ENCODE assay signal across 12 cellular contexts in the genomic region with DNA sequence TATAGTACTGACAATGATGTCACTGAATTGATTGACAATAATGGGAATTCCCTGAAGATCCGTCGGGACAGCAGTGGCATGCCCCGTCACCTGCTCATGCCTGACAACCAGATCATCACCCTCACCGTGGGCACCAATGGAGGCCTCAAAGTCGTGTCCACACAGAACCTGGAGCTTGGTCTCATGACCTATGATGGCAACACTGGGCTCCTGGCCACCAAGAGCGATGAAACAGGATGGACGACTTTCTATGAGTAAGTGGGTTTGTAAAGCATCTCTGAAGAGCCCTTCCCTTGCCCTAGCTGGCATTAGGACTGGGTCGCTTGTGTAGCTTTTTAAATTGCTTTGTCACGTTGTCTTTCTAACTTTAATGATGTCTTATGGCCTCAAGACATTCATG.
DNase-seq lines count a peak whose midpoint lies in the region; ATAC-seq and TF ChIP-seq lines count a peak whose summit lies in the region.
"Had no signal": no experiment of that assay in that cellular context is flagged by ENCODE, and none has a peak within 500 bp of the region (broad histone marks: within the 10 kb centered on the region; RNA-seq: fewer than 3 reads in every experiment).

No MANE protein-coding gene starts in this region.

- no peaks in the 10 kb centered on the region for H3F3A ChIP-seq in GM23338 (replicated peaks; ENCODE audit: low read depth)
- no peaks in the 10 kb centered on the region for H3F3A ChIP-seq in PC-3 (ENCODE audit: low read length, unreplicated experiment)

- H3K4me1 Mint-ChIP-seq in GM23338 (peaks cover 24% of the 10 kb centered on the region), natural killer cell (peaks cover 10 to 12% of the 10 kb centered on the region in 2 donors)
- peaks cover 1% of the 10 kb centered on the region for H3K4me1 Mint-ChIP-seq in CD8-positive, alpha-beta T cell (ENCODE audit: low read depth)

- H3K4me2 ChIP-seq in DND-41 (ENCODE audit: insufficient read depth, low read length) (no peak overlapping the region), GM23338 (peak overlapping the region; percentile 13; the same call in 1 of the 2 replicates), PC-3 (ENCODE audit: low read length) (no peak overlapping the region)

- H3K27ac ChIP-seq in DND-41 (ENCODE audit: low read length) (no peak overlapping the region), GM23338 (ENCODE audit: low read depth) (no peak overlapping the region), PC-3 (ENCODE audit: low read length) (no peak overlapping the region)
- no peak overlapping the region for H3K27ac ChIP-seq in CD8-positive, alpha-beta T cell (ENCODE audit: low read depth, low read length)

- intact Hi-C loops in PC-3 (cut with micrococcal nuclease): loop anchor here (1.0 kb wide), 1 partner anchor 104 kb away; no protein-coding TSS in a partner anchor
- intact Hi-C loops in natural killer cell (cut with micrococcal nuclease): no loop called here
- intact Hi-C loops in CD8-positive, alpha-beta T cell (cut with DNase I, micrococcal nuclease): loop anchor here in 1 of 2 experiments (5.0 kb wide), 1 partner anchor 496 kb away; no protein-coding TSS in a partner anchor

- BruUV-seq in PC-3 (replicated peaks; lab: Mats Ljungman, UMichigan): no TSS peak

- no peaks in the 10 kb centered on the region for H4K20me1 ChIP-seq in DND-41 (ENCODE audit: insufficient read depth, low read length)
- H4K20me1 ChIP-seq in GM23338 (replicated peaks; ENCODE audit: insufficient read depth): no peaks in the 10 kb centered on the region
- no peaks in the 10 kb centered on the region for H4K20me1 ChIP-seq in PC-3 (ENCODE audit: low read length)

- H3K27ac Mint-ChIP-seq in GM23338 (no peak overlapping the region), natural killer cell (no peak overlapping the region)
- H3K27ac Mint-ChIP-seq in CD8-positive, alpha-beta T cell: no peak overlapping the region
- H3K27ac Mint-ChIP-seq: B cell; CD4-positive, alpha-beta T cell had no signal

- H3K9me2 ChIP-seq in GM23338 (ENCODE audit: insufficient read depth) (no peaks in the 10 kb centered on the region; the same call in 1 of the 2 replicates), PC-3 (replicated peaks; ENCODE audit: low read length) (no peaks in the 10 kb centered on the region)

- no peaks in the 10 kb centered on the region for H3K36me3 ChIP-seq in DND-41 (ENCODE audit: insufficient read depth, low read length)
- H3K36me3 ChIP-seq in GM23338 (ENCODE audit: insufficient read depth): no peaks in the 10 kb centered on the region
- no peaks in the 10 kb centered on the region for H3K36me3 ChIP-seq in PC-3 (ENCODE audit: low read depth, low read length)
- H3K36me3 ChIP-seq in CD8-positive, alpha-beta T cell (ENCODE audit: insufficient read depth, low read length): no peaks in the 10 kb centered on the region

- no peak overlapping the region for H3K4me3 ChIP-seq in DND-41 (ENCODE audit: low read depth in 1 of 2, low read length in 2 of 2)
- no peak overlapping the region for H3K4me3 ChIP-seq in GM23338
- H3K4me3 ChIP-seq in PC-3 (ENCODE audit: low read length): no peak overlapping the region
- no peak overlapping the region for H3K4me3 ChIP-seq in CD8-positive, alpha-beta T cell (ENCODE audit: low read depth, low read length)

- H3K9me3 Mint-ChIP-seq in GM23338 (no peaks in the 10 kb centered on the region), natural killer cell (no peaks in the 10 kb centered on the region)
- no peaks in the 10 kb centered on the region for H3K9me3 Mint-ChIP-seq in CD8-positive, alpha-beta T cell
- H3K9me3 Mint-ChIP-seq: CD4-positive, alpha-beta T cell; H9 had no signal

- ATAC-seq in DND-41 (ENCODE audit: insufficient read depth, low read depth): no peak
- no peak for ATAC-seq in GM23338
- no peak for ATAC-seq in PC-3
- peak; percentile 77 for ATAC-seq in esophagus mucosa
- no peak for ATAC-seq in natural killer cell
- ATAC-seq in CD8-positive, alpha-beta T cell: no peak

- peaks cover 12% of the 10 kb centered on the region for H3K27me3 ChIP-seq in DND-41 (ENCODE audit: insufficient read depth, low read length, poor library complexity)
- H3K27me3 ChIP-seq in GM23338 (ENCODE audit: insufficient read depth): no peaks in the 10 kb centered on the region
- peaks cover 66% of the 10 kb centered on the region for H3K27me3 ChIP-seq in PC-3 (ENCODE audit: low read length)
- H3K27me3 ChIP-seq in CD8-positive, alpha-beta T cell (ENCODE audit: insufficient read depth, low read length): no peaks in the 10 kb centered on the region

- H3K9ac ChIP-seq in DND-41 (ENCODE audit: low read depth, low read length): no peak overlapping the region
- no peak overlapping the region for H3K9ac ChIP-seq in PC-3 (ENCODE audit: low read length)

- H3K79me2 ChIP-seq in DND-41 (ENCODE audit: insufficient read depth, low read length): no peaks in the 10 kb centered on the region
- H3K79me2 ChIP-seq in GM23338 (replicated peaks; ENCODE audit: insufficient read depth): no peaks in the 10 kb centered on the region
- H3K79me2 ChIP-seq in PC-3 (ENCODE audit: low read length): no peaks in the 10 kb centered on the region

- H3K4me3 Mint-ChIP-seq in GM23338 (no peak overlapping the region), natural killer cell (no peak overlapping the region)
- H3K4me3 Mint-ChIP-seq in CD8-positive, alpha-beta T cell: no peak overlapping the region
- H3K4me3 Mint-ChIP-seq: B cell; CD4-positive, alpha-beta T cell; H9 had no signal

- CTCF ChIA-PET in PC-3 (lab: Charles Lee): no interaction called here
- CTCF ChIA-PET in CD8-positive, alpha-beta T cell (lab: Charles Lee): interaction anchor here (1.3 to 2.3 kb wide), 5 partner anchors 10 to 42 kb away, joined by 3 to 10 read pairs (median 4); no protein-coding TSS in a partner anchor

- POLR2A ChIA-PET in PC-3 (lab: Charles Lee; ENCODE audit: unreplicated experiment): no interaction called here
- POLR2A ChIA-PET in CD8-positive, alpha-beta T cell (lab: Charles Lee): no interaction called here

- H3K36me3 Mint-ChIP-seq in GM23338 (ENCODE audit: low read depth) (no peaks in the 10 kb centered on the region), natural killer cell (no peaks in the 10 kb centered on the region)
- no peaks in the 10 kb centered on the region for H3K36me3 Mint-ChIP-seq in CD8-positive, alpha-beta T cell

- H3K9me3 ChIP-seq in DND-41 (ENCODE audit: insufficient read depth, low read length, severe bottlenecking): no peaks in the 10 kb centered on the region
- H3K9me3 ChIP-seq in PC-3 (ENCODE audit: low read length): no peaks in the 10 kb centered on the region
- no peaks in the 10 kb centered on the region for H3K9me3 ChIP-seq in CD8-positive, alpha-beta T cell (ENCODE audit: low read length)

- peaks cover 11% of the 10 kb centered on the region for H3K27me3 Mint-ChIP-seq in GM23338 (ENCODE audit: insufficient read depth, low read depth, poor library complexity)
- H3K27me3 Mint-ChIP-seq in natural killer cell (ENCODE audit: low read depth in 2 of 2): peaks cover 4 to 8% of the 10 kb centered on the region in 2 donors
- H3K27me3 Mint-ChIP-seq in CD8-positive, alpha-beta T cell (ENCODE audit: low read depth): no peaks in the 10 kb centered on the region
- H3K27me3 Mint-ChIP-seq: CD4-positive, alpha-beta T cell had no signal

- peaks cover 8% of the 10 kb centered on the region; the same call in 1 of the 2 replicates for H3K4me1 ChIP-seq in DND-41 (ENCODE audit: insufficient read depth, low read length)
- peaks cover 21% of the 10 kb centered on the region for H3K4me1 ChIP-seq in GM23338 (ENCODE audit: insufficient read depth)
- H3K4me1 ChIP-seq in PC-3 (ENCODE audit: insufficient read depth, low read length): no peaks in the 10 kb centered on the region
- no peaks in the 10 kb centered on the region for H3K4me1 ChIP-seq in CD8-positive, alpha-beta T cell (ENCODE audit: insufficient read depth, low read length)

- TF ChIP-seq CTCF in DND-41 (IDR thresholded peaks at IDR 0.05; ENCODE audit: borderline replicate concordance, extremely low read depth, low read length, poor library complexity, severe bottlenecking): no peak
- TF ChIP-seq CTCF in GM23338 (conservative IDR thresholded peaks at IDR 0.05; ENCODE audit: low read depth in 2 of 2): no peak
- TF ChIP-seq CTCF in PC-3 (conservative IDR thresholded peaks at IDR 0.05; ENCODE audit: low read depth, low read length): no peak
- TF ChIP-seq CTCF in natural killer cell (IDR thresholded peaks at IDR 0.05): no peak
- TF ChIP-seq CTCF in CD8-positive, alpha-beta T cell (IDR thresholded peaks at IDR 0.05): no peak

- DNase-seq in DND-41 (no peak), GM23338 (ENCODE audit: low spot score) (no peak), PC-3 (peak; percentile 38), natural killer cell (no peak), cerebellar nuclear complex (lab: John Stamatoyannopoulos, UW) (no peak), retina (no peak)
- DNase-seq in CD8-positive, alpha-beta T cell: no peak
- DNase-seq: CD4-positive, alpha-beta T cell; GF-D8; H9 had no signal

- H2AFZ ChIP-seq in DND-41 (ENCODE audit: low read depth, low read length) (peak overlapping the region; percentile 86), GM23338 (no peak overlapping the region), PC-3 (ENCODE audit: low read length) (no peak overlapping the region)

TF ChIP-seq in GM23338, 12 proteins besides CTCF, POLR2A, EP300 and RAD21 (continues in another document):
- TF ChIP-seq EZH2 (IDR thresholded peaks at IDR 0.05; ENCODE audit: low read depth, unreplicated experiment) (no peak), REST (IDR thresholded peaks at IDR 0.05; ENCODE audit: unreplicated experiment) (no peak)
